Comparison of ENCODE assay signal across 2 cellular contexts in the genomic region with DNA sequence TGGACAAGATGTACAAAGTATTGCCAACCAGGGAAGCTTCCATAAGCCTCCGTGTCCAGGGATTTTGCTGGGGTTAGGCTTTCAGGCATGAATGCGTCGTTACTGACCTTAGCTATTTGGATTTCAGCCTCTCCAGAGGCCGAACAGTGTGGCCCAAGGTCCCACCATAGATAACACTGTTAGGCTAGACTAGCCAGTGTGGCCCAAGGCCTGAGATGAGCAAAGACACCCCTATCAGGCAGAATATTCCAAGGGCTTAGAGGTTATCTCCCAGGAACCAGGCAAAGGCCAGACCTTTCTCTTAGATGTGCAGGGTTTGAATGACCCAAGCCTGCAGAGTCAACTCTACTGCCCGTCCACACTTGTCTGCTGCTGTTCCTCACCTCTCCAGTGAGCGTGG.
TF ChIP-seq lines count a peak whose summit lies in the region.

No MANE protein-coding gene starts in this region.

TF ChIP-seq in GM23338, 12 proteins besides CTCF, POLR2A, EP300 and RAD21 (continued from another document):
- TF ChIP-seq, protein P1, sequence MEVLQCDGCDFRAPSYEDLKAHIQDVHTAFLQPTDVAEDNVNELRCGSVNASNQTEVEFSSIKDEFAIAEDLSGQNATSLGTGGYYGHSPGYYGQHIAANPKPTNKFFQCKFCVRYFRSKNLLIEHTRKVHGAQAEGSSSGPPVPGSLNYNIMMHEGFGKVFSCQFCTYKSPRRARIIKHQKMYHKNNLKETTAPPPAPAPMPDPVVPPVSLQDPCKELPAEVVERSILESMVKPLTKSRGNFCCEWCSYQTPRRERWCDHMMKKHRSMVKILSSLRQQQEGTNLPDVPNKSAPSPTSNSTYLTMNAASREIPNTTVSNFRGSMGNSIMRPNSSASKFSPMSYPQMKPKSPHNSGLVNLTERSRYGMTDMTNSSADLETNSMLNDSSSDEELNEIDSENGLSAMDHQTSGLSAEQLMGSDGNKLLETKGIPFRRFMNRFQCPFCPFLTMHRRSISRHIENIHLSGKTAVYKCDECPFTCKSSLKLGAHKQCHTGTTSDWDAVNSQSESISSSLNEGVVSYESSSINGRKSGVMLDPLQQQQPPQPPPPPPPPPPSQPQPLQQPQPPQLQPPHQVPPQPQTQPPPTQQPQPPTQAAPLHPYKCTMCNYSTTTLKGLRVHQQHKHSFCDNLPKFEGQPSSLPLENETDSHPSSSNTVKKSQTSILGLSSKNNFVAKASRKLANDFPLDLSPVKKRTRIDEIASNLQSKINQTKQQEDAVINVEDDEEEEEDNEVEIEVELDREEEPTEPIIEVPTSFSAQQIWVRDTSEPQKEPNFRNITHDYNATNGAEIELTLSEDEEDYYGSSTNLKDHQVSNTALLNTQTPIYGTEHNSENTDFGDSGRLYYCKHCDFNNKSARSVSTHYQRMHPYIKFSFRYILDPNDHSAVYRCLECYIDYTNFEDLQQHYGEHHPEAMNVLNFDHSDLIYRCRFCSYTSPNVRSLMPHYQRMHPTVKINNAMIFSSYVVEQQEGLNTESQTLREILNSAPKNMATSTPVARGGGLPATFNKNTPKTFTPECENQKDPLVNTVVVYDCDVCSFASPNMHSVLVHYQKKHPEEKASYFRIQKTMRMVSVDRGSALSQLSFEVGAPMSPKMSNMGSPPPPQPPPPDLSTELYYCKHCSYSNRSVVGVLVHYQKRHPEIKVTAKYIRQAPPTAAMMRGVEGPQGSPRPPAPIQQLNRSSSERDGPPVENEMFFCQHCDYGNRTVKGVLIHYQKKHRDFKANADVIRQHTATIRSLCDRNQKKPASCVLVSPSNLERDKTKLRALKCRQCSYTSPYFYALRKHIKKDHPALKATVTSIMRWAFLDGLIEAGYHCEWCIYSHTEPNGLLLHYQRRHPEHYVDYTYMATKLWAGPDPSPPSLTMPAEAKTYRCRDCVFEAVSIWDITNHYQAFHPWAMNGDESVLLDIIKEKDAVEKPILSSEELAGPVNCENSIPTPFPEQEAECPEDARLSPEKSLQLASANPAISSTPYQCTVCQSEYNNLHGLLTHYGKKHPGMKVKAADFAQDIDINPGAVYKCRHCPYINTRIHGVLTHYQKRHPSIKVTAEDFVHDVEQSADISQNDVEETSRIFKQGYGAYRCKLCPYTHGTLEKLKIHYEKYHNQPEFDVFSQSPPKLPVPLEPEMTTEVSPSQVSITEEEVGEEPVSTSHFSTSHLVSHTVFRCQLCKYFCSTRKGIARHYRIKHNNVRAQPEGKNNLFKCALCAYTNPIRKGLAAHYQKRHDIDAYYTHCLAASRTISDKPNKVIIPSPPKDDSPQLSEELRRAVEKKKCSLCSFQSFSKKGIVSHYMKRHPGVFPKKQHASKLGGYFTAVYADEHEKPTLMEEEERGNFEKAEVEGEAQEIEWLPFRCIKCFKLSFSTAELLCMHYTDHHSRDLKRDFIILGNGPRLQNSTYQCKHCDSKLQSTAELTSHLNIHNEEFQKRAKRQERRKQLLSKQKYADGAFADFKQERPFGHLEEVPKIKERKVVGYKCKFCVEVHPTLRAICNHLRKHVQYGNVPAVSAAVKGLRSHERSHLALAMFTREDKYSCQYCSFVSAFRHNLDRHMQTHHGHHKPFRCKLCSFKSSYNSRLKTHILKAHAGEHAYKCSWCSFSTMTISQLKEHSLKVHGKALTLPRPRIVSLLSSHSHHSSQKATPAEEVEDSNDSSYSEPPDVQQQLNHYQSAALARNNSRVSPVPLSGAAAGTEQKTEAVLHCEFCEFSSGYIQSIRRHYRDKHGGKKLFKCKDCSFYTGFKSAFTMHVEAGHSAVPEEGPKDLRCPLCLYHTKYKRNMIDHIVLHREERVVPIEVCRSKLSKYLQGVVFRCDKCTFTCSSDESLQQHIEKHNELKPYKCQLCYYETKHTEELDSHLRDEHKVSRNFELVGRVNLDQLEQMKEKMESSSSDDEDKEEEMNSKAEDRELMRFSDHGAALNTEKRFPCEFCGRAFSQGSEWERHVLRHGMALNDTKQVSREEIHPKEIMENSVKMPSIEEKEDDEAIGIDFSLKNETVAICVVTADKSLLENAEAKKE (CRISPR knock-in tag; IDR thresholded peaks at IDR 0.05), result no peak
- no peak for TF ChIP-seq NANOG (IDR thresholded peaks at IDR 0.05; ENCODE audit: borderline replicate concordance)
- TF ChIP-seq, protein P2, sequence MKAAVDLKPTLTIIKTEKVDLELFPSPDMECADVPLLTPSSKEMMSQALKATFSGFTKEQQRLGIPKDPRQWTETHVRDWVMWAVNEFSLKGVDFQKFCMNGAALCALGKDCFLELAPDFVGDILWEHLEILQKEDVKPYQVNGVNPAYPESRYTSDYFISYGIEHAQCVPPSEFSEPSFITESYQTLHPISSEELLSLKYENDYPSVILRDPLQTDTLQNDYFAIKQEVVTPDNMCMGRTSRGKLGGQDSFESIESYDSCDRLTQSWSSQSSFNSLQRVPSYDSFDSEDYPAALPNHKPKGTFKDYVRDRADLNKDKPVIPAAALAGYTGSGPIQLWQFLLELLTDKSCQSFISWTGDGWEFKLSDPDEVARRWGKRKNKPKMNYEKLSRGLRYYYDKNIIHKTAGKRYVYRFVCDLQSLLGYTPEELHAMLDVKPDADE (IDR thresholded peaks at IDR 0.05), result no peak
- no peak for TF ChIP-seq ZNF331 (CRISPR knock-in tag; IDR thresholded peaks at IDR 0.05; ENCODE audit: low read depth)
- no peak for TF ChIP-seq ZNF114 (CRISPR knock-in tag; IDR thresholded peaks at IDR 0.05)
- TF ChIP-seq POLR2AphosphoS5 (IDR thresholded peaks at IDR 0.05; ENCODE audit: low read depth), result no peak
- TF ChIP-seq EZH2phosphoT487 (IDR thresholded peaks at IDR 0.05; ENCODE audit: unreplicated experiment), result no peak
- no peak for TF ChIP-seq STAT1 (IDR thresholded peaks at IDR 0.05; ENCODE audit: unreplicated experiment)
- TF ChIP-seq EZH2 (IDR thresholded peaks at IDR 0.05; ENCODE audit: low read depth, unreplicated experiment), result no peak
TF ChIP-seq in GM23338: peak in this region for 0.

TF ChIP-seq in K562, 482 proteins besides CTCF, POLR2A, EP300 and RAD21 (continued from another document and continues in another):
- TF ChIP-seq, protein P3, sequence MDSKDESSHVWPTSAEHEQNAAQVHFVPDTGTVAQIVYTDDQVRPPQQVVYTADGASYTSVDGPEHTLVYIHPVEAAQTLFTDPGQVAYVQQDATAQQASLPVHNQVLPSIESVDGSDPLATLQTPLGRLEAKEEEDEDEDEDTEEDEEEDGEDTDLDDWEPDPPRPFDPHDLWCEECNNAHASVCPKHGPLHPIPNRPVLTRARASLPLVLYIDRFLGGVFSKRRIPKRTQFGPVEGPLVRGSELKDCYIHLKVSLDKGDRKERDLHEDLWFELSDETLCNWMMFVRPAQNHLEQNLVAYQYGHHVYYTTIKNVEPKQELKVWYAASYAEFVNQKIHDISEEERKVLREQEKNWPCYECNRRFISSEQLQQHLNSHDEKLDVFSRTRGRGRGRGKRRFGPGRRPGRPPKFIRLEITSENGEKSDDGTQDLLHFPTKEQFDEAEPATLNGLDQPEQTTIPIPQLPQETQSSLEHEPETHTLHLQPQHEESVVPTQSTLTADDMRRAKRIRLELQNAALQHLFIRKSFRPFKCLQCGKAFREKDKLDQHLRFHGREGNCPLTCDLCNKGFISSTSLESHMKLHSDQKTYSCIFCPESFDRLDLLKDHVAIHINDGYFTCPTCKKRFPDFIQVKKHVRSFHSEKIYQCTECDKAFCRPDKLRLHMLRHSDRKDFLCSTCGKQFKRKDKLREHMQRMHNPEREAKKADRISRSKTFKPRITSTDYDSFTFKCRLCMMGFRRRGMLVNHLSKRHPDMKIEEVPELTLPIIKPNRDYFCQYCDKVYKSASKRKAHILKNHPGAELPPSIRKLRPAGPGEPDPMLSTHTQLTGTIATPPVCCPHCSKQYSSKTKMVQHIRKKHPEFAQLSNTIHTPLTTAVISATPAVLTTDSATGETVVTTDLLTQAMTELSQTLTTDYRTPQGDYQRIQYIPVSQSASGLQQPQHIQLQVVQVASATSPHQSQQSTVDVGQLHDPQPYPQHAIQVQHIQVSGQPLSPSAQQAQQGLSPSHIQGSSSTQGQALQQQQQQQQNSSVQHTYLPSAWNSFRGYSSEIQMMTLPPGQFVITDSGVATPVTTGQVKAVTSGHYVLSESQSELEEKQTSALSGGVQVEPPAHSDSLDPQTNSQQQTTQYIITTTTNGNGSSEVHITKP (IDR thresholded peaks at IDR 0.05; ENCODE audit: partially characterized antibody), result peak; percentile 52
- TF ChIP-seq CXXC5 (CRISPR knock-in tag; IDR thresholded peaks at IDR 0.05) (0 out of 2 replicates have a peak, but pooled peaks have one; percentile 9), CBFA2T3 (IDR thresholded peaks at IDR 0.05) (peak; percentile 63), TBL1XR1 (IDR thresholded peaks at IDR 0.05; ENCODE audit: low read length in 2 of 2) (no peak), NR1H2 (CRISPR knock-in tag; IDR thresholded peaks at IDR 0.05) (no peak), NELFE (IDR thresholded peaks at IDR 0.05; ENCODE audit: insufficient read depth, insufficient read length) (no peak), MECOM (CRISPR knock-in tag; IDR thresholded peaks at IDR 0.05) (peak; percentile 78; the same call in 1 of the 2 replicates), ZNF143 (CRISPR knock-in tag; IDR thresholded peaks at IDR 0.05) (no peak), GATA2 (CRISPR knock-in tag; IDR thresholded peaks at IDR 0.05) (0 out of 2 replicates have a peak, but pooled peaks have one; percentile 8), RCOR1 (IDR thresholded peaks at IDR 0.05; ENCODE audit: borderline replicate concordance in 1 of 2, low read depth in 2 of 2, low read length in 2 of 2) (peak in 1 of 2 experiments; percentile 74; a peak in 1 of 4 replicates), ZBTB7A (IDR thresholded peaks at IDR 0.05; ENCODE audit: borderline replicate concordance, control insufficient read depth, low read depth, low read length) (no peak), TAF7 (tag; IDR thresholded peaks at IDR 0.05) (0 out of 2 replicates have a peak, but pooled peaks have one; percentile 9)
- TF ChIP-seq, protein P4, sequence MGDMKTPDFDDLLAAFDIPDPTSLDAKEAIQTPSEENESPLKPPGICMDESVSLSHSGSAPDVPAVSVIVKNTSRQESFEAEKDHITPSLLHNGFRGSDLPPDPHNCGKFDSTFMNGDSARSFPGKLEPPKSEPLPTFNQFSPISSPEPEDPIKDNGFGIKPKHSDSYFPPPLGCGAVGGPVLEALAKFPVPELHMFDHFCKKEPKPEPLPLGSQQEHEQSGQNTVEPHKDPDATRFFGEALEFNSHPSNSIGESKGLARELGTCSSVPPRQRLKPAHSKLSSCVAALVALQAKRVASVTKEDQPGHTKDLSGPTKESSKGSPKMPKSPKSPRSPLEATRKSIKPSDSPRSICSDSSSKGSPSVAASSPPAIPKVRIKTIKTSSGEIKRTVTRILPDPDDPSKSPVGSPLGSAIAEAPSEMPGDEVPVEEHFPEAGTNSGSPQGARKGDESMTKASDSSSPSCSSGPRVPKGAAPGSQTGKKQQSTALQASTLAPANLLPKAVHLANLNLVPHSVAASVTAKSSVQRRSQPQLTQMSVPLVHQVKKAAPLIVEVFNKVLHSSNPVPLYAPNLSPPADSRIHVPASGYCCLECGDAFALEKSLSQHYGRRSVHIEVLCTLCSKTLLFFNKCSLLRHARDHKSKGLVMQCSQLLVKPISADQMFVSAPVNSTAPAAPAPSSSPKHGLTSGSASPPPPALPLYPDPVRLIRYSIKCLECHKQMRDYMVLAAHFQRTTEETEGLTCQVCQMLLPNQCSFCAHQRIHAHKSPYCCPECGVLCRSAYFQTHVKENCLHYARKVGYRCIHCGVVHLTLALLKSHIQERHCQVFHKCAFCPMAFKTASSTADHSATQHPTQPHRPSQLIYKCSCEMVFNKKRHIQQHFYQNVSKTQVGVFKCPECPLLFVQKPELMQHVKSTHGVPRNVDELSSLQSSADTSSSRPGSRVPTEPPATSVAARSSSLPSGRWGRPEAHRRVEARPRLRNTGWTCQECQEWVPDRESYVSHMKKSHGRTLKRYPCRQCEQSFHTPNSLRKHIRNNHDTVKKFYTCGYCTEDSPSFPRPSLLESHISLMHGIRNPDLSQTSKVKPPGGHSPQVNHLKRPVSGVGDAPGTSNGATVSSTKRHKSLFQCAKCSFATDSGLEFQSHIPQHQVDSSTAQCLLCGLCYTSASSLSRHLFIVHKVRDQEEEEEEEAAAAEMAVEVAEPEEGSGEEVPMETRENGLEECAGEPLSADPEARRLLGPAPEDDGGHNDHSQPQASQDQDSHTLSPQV (IDR thresholded peaks at IDR 0.05), result peak; percentile 65; the same call in 1 of the 2 replicates
- TF ChIP-seq, protein P5, sequence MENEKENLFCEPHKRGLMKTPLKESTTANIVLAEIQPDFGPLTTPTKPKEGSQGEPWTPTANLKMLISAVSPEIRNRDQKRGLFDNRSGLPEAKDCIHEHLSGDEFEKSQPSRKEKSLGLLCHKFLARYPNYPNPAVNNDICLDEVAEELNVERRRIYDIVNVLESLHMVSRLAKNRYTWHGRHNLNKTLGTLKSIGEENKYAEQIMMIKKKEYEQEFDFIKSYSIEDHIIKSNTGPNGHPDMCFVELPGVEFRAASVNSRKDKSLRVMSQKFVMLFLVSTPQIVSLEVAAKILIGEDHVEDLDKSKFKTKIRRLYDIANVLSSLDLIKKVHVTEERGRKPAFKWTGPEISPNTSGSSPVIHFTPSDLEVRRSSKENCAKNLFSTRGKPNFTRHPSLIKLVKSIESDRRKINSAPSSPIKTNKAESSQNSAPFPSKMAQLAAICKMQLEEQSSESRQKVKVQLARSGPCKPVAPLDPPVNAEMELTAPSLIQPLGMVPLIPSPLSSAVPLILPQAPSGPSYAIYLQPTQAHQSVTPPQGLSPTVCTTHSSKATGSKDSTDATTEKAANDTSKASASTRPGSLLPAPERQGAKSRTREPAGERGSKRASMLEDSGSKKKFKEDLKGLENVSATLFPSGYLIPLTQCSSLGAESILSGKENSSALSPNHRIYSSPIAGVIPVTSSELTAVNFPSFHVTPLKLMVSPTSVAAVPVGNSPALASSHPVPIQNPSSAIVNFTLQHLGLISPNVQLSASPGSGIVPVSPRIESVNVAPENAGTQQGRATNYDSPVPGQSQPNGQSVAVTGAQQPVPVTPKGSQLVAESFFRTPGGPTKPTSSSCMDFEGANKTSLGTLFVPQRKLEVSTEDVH (IDR thresholded peaks at IDR 0.05; ENCODE audit: low read depth, partially characterized antibody), result no peak
- TF ChIP-seq, protein P6, sequence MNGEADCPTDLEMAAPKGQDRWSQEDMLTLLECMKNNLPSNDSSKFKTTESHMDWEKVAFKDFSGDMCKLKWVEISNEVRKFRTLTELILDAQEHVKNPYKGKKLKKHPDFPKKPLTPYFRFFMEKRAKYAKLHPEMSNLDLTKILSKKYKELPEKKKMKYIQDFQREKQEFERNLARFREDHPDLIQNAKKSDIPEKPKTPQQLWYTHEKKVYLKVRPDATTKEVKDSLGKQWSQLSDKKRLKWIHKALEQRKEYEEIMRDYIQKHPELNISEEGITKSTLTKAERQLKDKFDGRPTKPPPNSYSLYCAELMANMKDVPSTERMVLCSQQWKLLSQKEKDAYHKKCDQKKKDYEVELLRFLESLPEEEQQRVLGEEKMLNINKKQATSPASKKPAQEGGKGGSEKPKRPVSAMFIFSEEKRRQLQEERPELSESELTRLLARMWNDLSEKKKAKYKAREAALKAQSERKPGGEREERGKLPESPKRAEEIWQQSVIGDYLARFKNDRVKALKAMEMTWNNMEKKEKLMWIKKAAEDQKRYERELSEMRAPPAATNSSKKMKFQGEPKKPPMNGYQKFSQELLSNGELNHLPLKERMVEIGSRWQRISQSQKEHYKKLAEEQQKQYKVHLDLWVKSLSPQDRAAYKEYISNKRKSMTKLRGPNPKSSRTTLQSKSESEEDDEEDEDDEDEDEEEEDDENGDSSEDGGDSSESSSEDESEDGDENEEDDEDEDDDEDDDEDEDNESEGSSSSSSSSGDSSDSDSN (IDR thresholded peaks at IDR 0.05; ENCODE audit: borderline replicate concordance in 1 of 2, low read depth in 2 of 2, low read length in 2 of 2), result peak in 1 of 2 experiments; percentile 55; a peak in 1 of 4 replicates
- TF ChIP-seq, protein P7, sequence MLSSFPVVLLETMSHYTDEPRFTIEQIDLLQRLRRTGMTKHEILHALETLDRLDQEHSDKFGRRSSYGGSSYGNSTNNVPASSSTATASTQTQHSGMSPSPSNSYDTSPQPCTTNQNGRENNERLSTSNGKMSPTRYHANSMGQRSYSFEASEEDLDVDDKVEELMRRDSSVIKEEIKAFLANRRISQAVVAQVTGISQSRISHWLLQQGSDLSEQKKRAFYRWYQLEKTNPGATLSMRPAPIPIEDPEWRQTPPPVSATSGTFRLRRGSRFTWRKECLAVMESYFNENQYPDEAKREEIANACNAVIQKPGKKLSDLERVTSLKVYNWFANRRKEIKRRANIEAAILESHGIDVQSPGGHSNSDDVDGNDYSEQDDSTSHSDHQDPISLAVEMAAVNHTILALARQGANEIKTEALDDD (IDR thresholded peaks at IDR 0.05), result peak; percentile 62; the same call in 1 of the 2 replicates
